9 cellular contexts compared by ENCODE assay signal in genomic region chr2:207926133-207927076, GRCh38.
A peak's percentile ranks its signal among the peaks of the same experiment; 100 is the strongest.
DNase-seq lines count a peak whose midpoint lies in the region; ATAC-seq and TF ChIP-seq lines count a peak whose summit lies in the region.
"Had no signal": no experiment of that assay in that cellular context is flagged by ENCODE, and none has a peak within 500 bp of the region (broad histone marks: within the 10 kb centered on the region; RNA-seq: fewer than 3 reads in every experiment).

No MANE protein-coding gene starts in this region.

- TF ChIP-seq CTCF in AG09309 (IDR thresholded peaks at IDR 0.05; ENCODE audit: control insufficient read depth, insufficient read depth, low read depth, low read length, missing control alignments) (no peak), fibroblast of pulmonary artery (IDR thresholded peaks at IDR 0.05; ENCODE audit: low read length, missing control alignments) (no peak), nephron progenitor cell (IDR thresholded peaks at IDR 0.05) (no peak), PC-9 (conservative IDR thresholded peaks at IDR 0.05) (no peak)

- intact Hi-C loops in PC-9 (cut with micrococcal nuclease; ENCODE audit: unreplicated experiment): no loop called here

- H3K36me3 ChIP-seq in PC-9 (ENCODE audit: low read depth): no peaks in the 10 kb centered on the region
- no peaks in the 10 kb centered on the region for H3K36me3 ChIP-seq in Karpas-422 (ENCODE audit: insufficient read depth, low read length)

- H3K4me3 Mint-ChIP-seq in nephron progenitor cell: no peak overlapping the region
- H3K4me3 Mint-ChIP-seq in activated naive CD8-positive, alpha-beta T cell treated with anti-CD3 and anti-CD28 coated beads for 36 hours: no peak overlapping the region

- DNase-seq in AG09309 (ENCODE audit: low read depth) (peak; percentile 56), NCI-H526 treated with DMSO at 0.1 percent for 48 hours (lab: John Stamatoyannopoulos, UW) (peak; percentile 27), fibroblast of pulmonary artery (ENCODE audit: low read depth) (peak; percentile 87), nephron progenitor cell (no peak), PC-9 (no peak), Karpas-422 (no peak)
- no peak for DNase-seq in activated naive CD8-positive, alpha-beta T cell treated with anti-CD3 and anti-CD28 coated beads for 36 hours

- peak overlapping the region; percentile 40 for H3K27ac Mint-ChIP-seq in nephron progenitor cell
- H3K27ac Mint-ChIP-seq in activated naive CD8-positive, alpha-beta T cell treated with anti-CD3 and anti-CD28 coated beads for 36 hours: no peak overlapping the region

- H3K9me2 ChIP-seq in PC-9 (ENCODE audit: insufficient read depth) (no peaks in the 10 kb centered on the region), Karpas-422 (replicated peaks; ENCODE audit: insufficient read depth, low read length) (no peaks in the 10 kb centered on the region)

- H2AFZ ChIP-seq in PC-9 (no peak overlapping the region), Karpas-422 (ENCODE audit: low read length) (no peak overlapping the region)

- H3K9me3 Mint-ChIP-seq in nephron progenitor cell: no peaks in the 10 kb centered on the region
- H3K9me3 Mint-ChIP-seq in activated naive CD8-positive, alpha-beta T cell treated with anti-CD3 and anti-CD28 coated beads for 36 hours: no peaks in the 10 kb centered on the region

- POLR2A ChIA-PET in PC-9 (lab: Charles Lee; ENCODE audit: unreplicated experiment): no interaction called here

- H3K9me3 ChIP-seq in PC-9 (ENCODE audit: insufficient read depth, low read depth): no peaks in the 10 kb centered on the region
- no peaks in the 10 kb centered on the region for H3K9me3 ChIP-seq in Karpas-422 (ENCODE audit: low read length)

- H3K27me3 ChIP-seq in PC-9 (ENCODE audit: insufficient read depth, low read depth) (no peaks in the 10 kb centered on the region), Karpas-422 (ENCODE audit: low read length) (no peaks in the 10 kb centered on the region)

- H3K79me2 ChIP-seq in PC-9 (ENCODE audit: low read depth) (no peaks in the 10 kb centered on the region), Karpas-422 (ENCODE audit: low read length) (no peaks in the 10 kb centered on the region)

- H3K4me3 ChIP-seq in AG09309 (ENCODE audit: control insufficient read depth, low read depth, low read length): no peak overlapping the region
- H3K4me3 ChIP-seq in fibroblast of pulmonary artery (replicated peaks; ENCODE audit: low read depth, low read length): no peak overlapping the region
- H3K4me3 ChIP-seq in PC-9: no peak overlapping the region
- no peak overlapping the region for H3K4me3 ChIP-seq in Karpas-422 (ENCODE audit: low read length)

- H3K4me1 ChIP-seq in PC-9 (replicated peaks; ENCODE audit: insufficient read depth) (no peaks in the 10 kb centered on the region), Karpas-422 (ENCODE audit: low read length) (0 out of 2 replicates have a peak, but pooled peaks cover 3% of the 10 kb centered on the region)

- H3K9ac ChIP-seq in Karpas-422 (ENCODE audit: low read length): no peak overlapping the region
- H3K9ac ChIP-seq: KMS-11 had no signal

- H3K27ac ChIP-seq in PC-9 (no peak overlapping the region), Karpas-422 (ENCODE audit: low read length) (no peak overlapping the region)
- H3K27ac ChIP-seq: KMS-11 had no signal

- no peaks in the 10 kb centered on the region for H4K20me1 ChIP-seq in PC-9 (ENCODE audit: insufficient read depth)
- H4K20me1 ChIP-seq in Karpas-422 (ENCODE audit: insufficient read depth, low read depth, low read length): no peaks in the 10 kb centered on the region

- H3K36me3 Mint-ChIP-seq in nephron progenitor cell (ENCODE audit: low read depth): peaks cover 10% of the 10 kb centered on the region
- H3K36me3 Mint-ChIP-seq in activated naive CD8-positive, alpha-beta T cell treated with anti-CD3 and anti-CD28 coated beads for 36 hours: peaks cover 2% of the 10 kb centered on the region

- peaks cover 9% of the 10 kb centered on the region for H3K27me3 Mint-ChIP-seq in nephron progenitor cell (ENCODE audit: low read depth, poor library complexity)
- no peaks in the 10 kb centered on the region for H3K27me3 Mint-ChIP-seq in activated naive CD8-positive, alpha-beta T cell treated with anti-CD3 and anti-CD28 coated beads for 36 hours

- ATAC-seq in HG03469 (IDR thresholded peaks at IDR 0.05; ENCODE audit: unreplicated experiment): no peak

- no peak overlapping the region for H3K4me2 ChIP-seq in PC-9
- no peak overlapping the region for H3K4me2 ChIP-seq in Karpas-422 (ENCODE audit: low read depth, low read length, poor library complexity, severe bottlenecking)
- H3K4me2 ChIP-seq: KMS-11 had no signal

- no TSS peak for BruUV-seq in PC-9 (replicated peaks; lab: Mats Ljungman, UMichigan)

- peaks cover 34% of the 10 kb centered on the region for H3K4me1 Mint-ChIP-seq in nephron progenitor cell
- H3K4me1 Mint-ChIP-seq in activated naive CD8-positive, alpha-beta T cell treated with anti-CD3 and anti-CD28 coated beads for 36 hours: peaks cover 14% of the 10 kb centered on the region

- CTCF ChIA-PET in PC-9 (lab: Charles Lee): no interaction called here

- H3F3A ChIP-seq in PC-9 (ENCODE audit: insufficient read depth, low read depth): no peaks in the 10 kb centered on the region

Comparison
In these comparisons a context has a peak if more than half of its experiments do, and no peak if none do; other contexts are left out.
1. DNase-seq: peak in AG09309 (single experiment), NCI-H526 treated with DMSO at 0.1 percent for 48 hours (single experiment) and fibroblast of pulmonary artery (single experiment); none in nephron progenitor cell (single experiment), activated naive CD8-positive, alpha-beta T cell treated with anti-CD3 and anti-CD28 coated beads for 36 hours (single experiment), PC-9 (0 of 2) and Karpas-422 (single experiment).